18 cellular contexts compared by ENCODE assay signal in genomic region chr15:60774829-60775228, GRCh38.
A peak's percentile ranks its signal among the peaks of the same experiment; 100 is the strongest.
DNase-seq lines count a peak whose midpoint lies in the region; ATAC-seq, FAIRE-seq and TF ChIP-seq lines count a peak whose summit lies in the region.
"Had no signal": no experiment of that assay in that cellular context is flagged by ENCODE, and none has a peak within 500 bp of the region (broad histone marks: within the 10 kb centered on the region; RNA-seq: fewer than 3 reads in every experiment).

No MANE protein-coding gene starts in this region.

- no peak overlapping the region for H3K4me3 Mint-ChIP-seq in activated T-cell treated with anti-CD3 and anti-CD28 coated beads, Interleukin-2, amount 50 U/mL, for 4 hours
- H3K4me3 Mint-ChIP-seq in CD4-positive, alpha-beta memory T cell, result peak overlapping the region in 1 of 8 donors; percentile 9
- H3K4me3 Mint-ChIP-seq: CD4-positive, alpha-beta T cell had no signal

- TF ChIP-seq CTCF in bronchial epithelial cell (IDR thresholded peaks at IDR 0.05; ENCODE audit: insufficient read depth, low read length, severe bottlenecking) (no peak), psoas muscle (IDR thresholded peaks at IDR 0.05) (no peak)

- WGBS in psoas muscle, 3 donors, result 92 to 97% (median 94%) methylated on average over 5 of the region's 5 CpGs

- no peak for FAIRE-seq in bronchial epithelial cell (lab: Jason Lieb, UNC)

- no peak overlapping the region for H3K9ac ChIP-seq in BLaER1 treated with 17β-estradiol and CSF1 and Interleukin-3, amounts not matched to agents 10 nM and 100 nM

- H3K4me3 ChIP-seq in BLaER1 treated with 17β-estradiol and CSF1 and Interleukin-3, amounts not matched to agents 10 nM and 100 nM, result no peak overlapping the region
- H3K4me3 ChIP-seq in CD4-positive, alpha-beta memory T cell (ENCODE audit: low read length in 2 of 2), result no peak overlapping the region
- H3K4me3 ChIP-seq in bronchial epithelial cell (ENCODE audit: low read depth, low read length), result no peak overlapping the region
- H3K4me3 ChIP-seq in psoas muscle, result no peak overlapping the region
- H3K4me3 ChIP-seq: Peyer's patch had no signal

- H3K27ac ChIP-seq in BLaER1 treated with 17β-estradiol and CSF1 and Interleukin-3, amounts not matched to agents 10 nM and 100 nM, result peak overlapping the region in 2 of 11 experiments; percentile 4 to 11; a peak in 4 of 22 replicates
- no peak overlapping the region for H3K27ac ChIP-seq in CD4-positive, alpha-beta memory T cell (ENCODE audit: low read depth, low read length)
- no peak overlapping the region for H3K27ac ChIP-seq in psoas muscle
- H3K27ac ChIP-seq: Peyer's patch had no signal

- peaks cover 0 to 27% (median 5%) of the 10 kb centered on the region in 10 experiments; a peak in 9 of 20 replicates for H3K4me1 ChIP-seq in BLaER1 treated with 17β-estradiol and CSF1 and Interleukin-3, amounts not matched to agents 10 nM and 100 nM
- peaks cover 35% of the 10 kb centered on the region for H3K4me1 ChIP-seq in CD4-positive, alpha-beta memory T cell (ENCODE audit: insufficient read depth, low read length)
- peaks cover 8% of the 10 kb centered on the region for H3K4me1 ChIP-seq in psoas muscle
- H3K4me1 ChIP-seq: Peyer's patch had no signal

- peaks cover 2% of the 10 kb centered on the region for H3K36me3 Mint-ChIP-seq in activated T-cell treated with anti-CD3 and anti-CD28 coated beads, Interleukin-2, amount 50 U/mL, for 4 hours (ENCODE audit: insufficient read depth)
- H3K36me3 Mint-ChIP-seq in CD4-positive, alpha-beta memory T cell, result peaks cover 0 to 6% of the 10 kb centered on the region in 2 donors

- no peak for DNase-seq in activated T-cell treated with anti-CD3 and anti-CD28 coated beads, Interleukin-2, amount 50 U/mL, for 4 hours
- no peak for DNase-seq in activated T-cell treated with anti-CD3 and anti-CD28 coated beads, Interleukin-2, amount 50 U/mL, for 48 hours
- no peak for DNase-seq in CD4-positive, alpha-beta memory T cell
- peak; percentile 12 for DNase-seq in bronchial epithelial cell (ENCODE audit: low read depth)
- no peak for DNase-seq in LoVo (ENCODE audit: low spot score)
- no peak for DNase-seq in psoas muscle
- no peak for DNase-seq in NCI-H1092 (lab: John Stamatoyannopoulos, UW)
- DNase-seq: Calu3; CD4-positive, alpha-beta T cell; DMS53; H7; KBM-7; NCI-H1092 treated with DMSO at 0.1 percent for 48 hours; NCI-H1694; NCI-H510A treated with DMSO at 0.1 percent for 48 hours; Peyer's patch had no signal

- CTCF ChIA-PET in CD4-positive, alpha-beta memory T cell (lab: Charles Lee; ENCODE audit: partially characterized antibody), result interaction anchor here (1.6 kb wide), 1 partner anchor 103 kb away, joined by 3 read pairs; no protein-coding TSS in a partner anchor

- no peaks in the 10 kb centered on the region for H4K20me1 ChIP-seq in BLaER1 treated with 17β-estradiol and CSF1 and Interleukin-3, amounts not matched to agents 10 nM and 100 nM

- POLR2A ChIA-PET in CD4-positive, alpha-beta memory T cell (lab: Charles Lee; ENCODE audit: partially characterized antibody), result interaction anchor here (0.9 kb wide), 1 partner anchor 21 kb away, joined by 3 read pairs; no protein-coding TSS in a partner anchor

- no peaks in the 10 kb centered on the region for H3K36me3 ChIP-seq in BLaER1 treated with 17β-estradiol and CSF1 and Interleukin-3, amounts not matched to agents 10 nM and 100 nM
- H3K36me3 ChIP-seq in CD4-positive, alpha-beta memory T cell (ENCODE audit: insufficient read depth, low read length), result no peaks in the 10 kb centered on the region
- no peaks in the 10 kb centered on the region for H3K36me3 ChIP-seq in bronchial epithelial cell (ENCODE audit: control insufficient read depth, insufficient read depth, low read length)
- no peaks in the 10 kb centered on the region for H3K36me3 ChIP-seq in psoas muscle (ENCODE audit: insufficient read depth in 1 of 2, low read depth in 1 of 2)
- H3K36me3 ChIP-seq: Peyer's patch had no signal

- H3K27me3 Mint-ChIP-seq in activated T-cell treated with anti-CD3 and anti-CD28 coated beads, Interleukin-2, amount 50 U/mL, for 4 hours (ENCODE audit: low read depth), result no peaks in the 10 kb centered on the region
- H3K27me3 Mint-ChIP-seq in CD4-positive, alpha-beta memory T cell, result no peaks in the 10 kb centered on the region
- H3K27me3 Mint-ChIP-seq: CD4-positive, alpha-beta T cell had no signal

- H3K4me1 Mint-ChIP-seq in activated T-cell treated with anti-CD3 and anti-CD28 coated beads, Interleukin-2, amount 50 U/mL, for 4 hours (ENCODE audit: low read depth), result peaks cover 50% of the 10 kb centered on the region
- H3K4me1 Mint-ChIP-seq in CD4-positive, alpha-beta memory T cell, result peaks cover 14 to 49% (median 40%) of the 10 kb centered on the region in 4 donors

- no peaks in the 10 kb centered on the region for H3K27me3 ChIP-seq in BLaER1 treated with 17β-estradiol and CSF1 and Interleukin-3, amounts not matched to agents 10 nM and 100 nM
- no peaks in the 10 kb centered on the region for H3K27me3 ChIP-seq in CD4-positive, alpha-beta memory T cell (ENCODE audit: insufficient read depth, low read length)
- no peaks in the 10 kb centered on the region for H3K27me3 ChIP-seq in bronchial epithelial cell (ENCODE audit: control insufficient read depth, insufficient read depth, low read length)
- no peaks in the 10 kb centered on the region for H3K27me3 ChIP-seq in psoas muscle (ENCODE audit: insufficient read depth in 3 of 3, low read length in 2 of 3)
- H3K27me3 ChIP-seq: Peyer's patch had no signal

- peak overlapping the region in 6 of 11 experiments; percentile 3 to 63 (median 54); a peak in 11 of 22 replicates for H3K4me2 ChIP-seq in BLaER1 treated with 17β-estradiol and CSF1 and Interleukin-3, amounts not matched to agents 10 nM and 100 nM

- no peaks in the 10 kb centered on the region for H3K9me3 Mint-ChIP-seq in activated T-cell treated with anti-CD3 and anti-CD28 coated beads, Interleukin-2, amount 50 U/mL, for 4 hours
- no peaks in the 10 kb centered on the region for H3K9me3 Mint-ChIP-seq in CD4-positive, alpha-beta memory T cell
- H3K9me3 Mint-ChIP-seq: CD4-positive, alpha-beta T cell had no signal

- peak; percentile 87 for ATAC-seq in activated T-cell treated with anti-CD3 and anti-CD28 coated beads, Interleukin-2, amount 50 U/mL, for 4 hours
- ATAC-seq in psoas muscle, result no peak
- ATAC-seq: Right ventricle myocardium inferior had no signal

- peak overlapping the region in 5 of 7 donors; percentile 10 to 72 (median 29) for H3K27ac Mint-ChIP-seq in CD4-positive, alpha-beta memory T cell

- H3K9me3 ChIP-seq in BLaER1 treated with 17β-estradiol and CSF1 and Interleukin-3, amounts not matched to agents 10 nM and 100 nM (replicated peaks in 1 of 11), result no peaks in the 10 kb centered on the region
- H3K9me3 ChIP-seq in CD4-positive, alpha-beta memory T cell (ENCODE audit: control insufficient read depth in 1 of 2, low read length in 2 of 2), result no peaks in the 10 kb centered on the region
- H3K9me3 ChIP-seq in psoas muscle, result no peaks in the 10 kb centered on the region
- H3K9me3 ChIP-seq: Peyer's patch had no signal

- intact Hi-C loops in CD4-positive, alpha-beta memory T cell (cut with micrococcal nuclease), result no loop called here
- intact Hi-C loops in psoas muscle (cut with DNase I), result no loop called here

Comparison
In these comparisons a context has a peak if more than half of its experiments do, and no peak if none do; other contexts are left out.
1. ATAC-seq: peak in activated T-cell treated with anti-CD3 and anti-CD28 coated beads, Interleukin-2, amount 50 U/mL, for 4 hours (2 of 2); none in psoas muscle (0 of 4).